ENCODE assay signal across 30 cellular contexts in genomic region chr16:54165174-54165911, GRCh38.
"Had no signal": no experiment of that assay in that cellular context is flagged by ENCODE, and none has a peak within 500 bp of the region (broad histone marks: within the 10 kb centered on the region; RNA-seq: fewer than 3 reads in every experiment).

No MANE protein-coding gene starts in this region.

- H3K4me1 Mint-ChIP-seq: activated CD4-positive, alpha-beta T cell treated with anti-CD3 and anti-CD28 coated beads for 36 hours; activated CD8-positive, alpha-beta memory T cell treated with anti-CD3 and anti-CD28 coated beads, Interleukin-2, amount 10 ng/mL, durations not matched to agents 7 days and 5 days; naive B cell had no signal

- DNase-seq: activated CD4-positive, alpha-beta T cell treated with anti-CD3 and anti-CD28 coated beads for 36 hours; activated CD4-positive, CD25-positive, alpha-beta regulatory T cell; activated CD8-positive, alpha-beta memory T cell treated with anti-CD3 and anti-CD28 coated beads, Interleukin-2, amount 10 ng/mL, durations not matched to agents 7 days and 5 days; activated CD8-positive, alpha-beta T cell treated with anti-CD3 and anti-CD28 coated beads, Interleukin-2, amount 10 ng/mL, durations not matched to agents 7 days and 5 days; activated naive CD4-positive, alpha-beta T cell; activated T-cell treated with anti-CD3 and anti-CD28 coated beads, Interleukin-2, amount 50 U/mL, for 48 hours; anterior cingulate cortex; colonic mucosa; effector CD8-positive, alpha-beta T cell; esophagus squamous epithelium; foreskin melanocyte; islet precursor cell; left ventricle myocardium superior; naive B cell; nephron progenitor cell; occipital lobe; stimulated activated CD4-positive, alpha-beta T cell treated with anti-CD3 and anti-CD28 coated beads, Interleukin-12 subunit alpha, Interleukin-12 subunit beta, amount 100 ng/mL, for 4 hours; stimulated activated CD4-positive, alpha-beta T cell treated with anti-CD3 and anti-CD28 coated beads, Interleukin-4, amount 100 ng/mL, for 1 hour; stimulated activated naive CD8-positive, alpha-beta T cell treated with anti-CD3 and anti-CD28 coated beads, Interleukin-15, Interleukin-2, amounts not matched to agents 100 U/mL and 50 U/mL, for 24 hours; T-helper 2 cell; testis; upper lobe of left lung had no signal

- H3K4me3 ChIP-seq: colonic mucosa, esophagus squamous epithelium, right atrium auricular region, testis, upper lobe of left lung, vagina had no signal

- FAIRE-seq: bronchial epithelial cell, endometrium had no signal

- H3K27me3 Mint-ChIP-seq: activated CD8-positive, alpha-beta memory T cell treated with anti-CD3 and anti-CD28 coated beads, Interleukin-2, amount 10 ng/mL, durations not matched to agents 7 days and 5 days had no signal

- H3K79me2 ChIP-seq: parathyroid adenoma had no signal

- H3K27ac Mint-ChIP-seq: activated CD4-positive, alpha-beta T cell treated with anti-CD3 and anti-CD28 coated beads for 36 hours; activated CD8-positive, alpha-beta memory T cell treated with anti-CD3 and anti-CD28 coated beads, Interleukin-2, amount 10 ng/mL, durations not matched to agents 7 days and 5 days; activated CD8-positive, alpha-beta T cell treated with anti-CD3 and anti-CD28 coated beads, Interleukin-2, amount 10 ng/mL, durations not matched to agents 7 days and 5 days; mesothelial cell of epicardium; naive B cell; nephron progenitor cell had no signal

- H3K27ac ChIP-seq: colonic mucosa, epithelial cell of prostate, esophagus squamous epithelium, parathyroid adenoma, right atrium auricular region, testis, upper lobe of left lung, vagina had no signal

- H3K36me3 Mint-ChIP-seq: activated CD8-positive, alpha-beta memory T cell treated with anti-CD3 and anti-CD28 coated beads, Interleukin-2, amount 10 ng/mL, durations not matched to agents 7 days and 5 days; activated naive CD4-positive, alpha-beta T cell treated with anti-CD3 and anti-CD28 coated beads, Interleukin-2, amount 50 U/mL, for 72 hours; mesothelial cell of epicardium; naive B cell had no signal

- H3K9ac ChIP-seq: parathyroid adenoma had no signal

- H3K27me3 ChIP-seq: colonic mucosa, right atrium auricular region, testis, upper lobe of left lung, vagina had no signal

- H3K36me3 ChIP-seq: colonic mucosa, esophagus squamous epithelium, right atrium auricular region, upper lobe of left lung, vagina had no signal

- H3K9me3 ChIP-seq: colonic mucosa, esophagus squamous epithelium, right atrium auricular region, testis, upper lobe of left lung, vagina had no signal

- H3K4me3 Mint-ChIP-seq: activated CD4-positive, alpha-beta T cell treated with anti-CD3 and anti-CD28 coated beads for 36 hours; activated CD8-positive, alpha-beta memory T cell treated with anti-CD3 and anti-CD28 coated beads, Interleukin-2, amount 10 ng/mL, durations not matched to agents 7 days and 5 days; activated CD8-positive, alpha-beta T cell treated with anti-CD3 and anti-CD28 coated beads, Interleukin-2, amount 10 ng/mL, durations not matched to agents 7 days and 5 days; mesothelial cell of epicardium; naive B cell; nephron progenitor cell had no signal

- H2AFZ ChIP-seq: parathyroid adenoma had no signal

- H3K9me3 Mint-ChIP-seq: nephron progenitor cell had no signal

- H3K4me1 ChIP-seq: colonic mucosa, esophagus squamous epithelium, parathyroid adenoma, right atrium auricular region, testis, upper lobe of left lung, vagina had no signal

- ATAC-seq: activated CD4-positive, alpha-beta T cell treated with anti-CD3 and anti-CD28 coated beads for 36 hours; activated CD8-positive, alpha-beta memory T cell treated with anti-CD3 and anti-CD28 coated beads, Interleukin-2, amount 10 ng/mL, durations not matched to agents 7 days and 5 days; activated CD8-positive, alpha-beta T cell treated with anti-CD3 and anti-CD28 coated beads, Interleukin-2, amount 10 ng/mL, durations not matched to agents 7 days and 5 days; activated naive CD4-positive, alpha-beta T cell treated with anti-CD3 and anti-CD28 coated beads, Interleukin-2, amount 50 U/mL, for 72 hours; left ventricle myocardium superior; stimulated activated naive CD8-positive, alpha-beta T cell treated with anti-CD3 and anti-CD28 coated beads, Interleukin-15, Interleukin-2, amounts not matched to agents 100 U/mL and 50 U/mL, for 24 hours had no signal
